1 cellular context compared by ENCODE assay signal in genomic region chr10:78919111-78919966, GRCh38.
TF ChIP-seq lines count a peak whose summit lies in the region.

No MANE protein-coding gene starts in this region.

TF ChIP-seq in K562, 482 proteins besides CTCF, POLR2A, EP300 and RAD21 (continued from another document):
- TF ChIP-seq YY1 (IDR thresholded peaks at IDR 0.05; ENCODE audit: borderline replicate concordance in 1 of 3, control insufficient read depth in 1 of 3, extremely low read depth in 1 of 3, insufficient read depth in 3 of 3, insufficient read length in 1 of 3, insufficient replicate concordance in 2 of 3, low read depth in 1 of 3, low read length in 2 of 3) (peak in 1 of 3 experiments; percentile 60), RCOR1 (IDR thresholded peaks at IDR 0.05; ENCODE audit: borderline replicate concordance in 1 of 2, low read depth in 2 of 2, low read length in 2 of 2) (peak in 1 of 2 experiments; percentile 83; a peak in 2 of 4 replicates), KDM1A (IDR thresholded peaks at IDR 0.05) (peak; percentile 40 to 58; a peak in 3 of 4 replicates), ZNF395 (CRISPR knock-in tag; IDR thresholded peaks at IDR 0.05) (no peak), MYNN (IDR thresholded peaks at IDR 0.05) (peak; percentile 51; the same call in 1 of the 2 replicates), MYNN (CRISPR knock-in tag; IDR thresholded peaks at IDR 0.05) (no peak), BRD9 (IDR thresholded peaks at IDR 0.05; ENCODE audit: low read depth, partially characterized antibody) (no peak), ZNF707 (CRISPR knock-in tag; conservative IDR thresholded peaks at IDR 0.05) (no peak), ZNF511 (CRISPR knock-in tag; IDR thresholded peaks at IDR 0.05) (no peak), RBM34 (IDR thresholded peaks at IDR 0.05; ENCODE audit: borderline replicate concordance, insufficient read depth, low read length) (no peak), ZNF699 (CRISPR knock-in tag; IDR thresholded peaks at IDR 0.05; ENCODE audit: insufficient replicate concordance) (no peak), NUFIP1 (IDR thresholded peaks at IDR 0.05; ENCODE audit: partially characterized antibody) (no peak), GATA2 (CRISPR knock-in tag; IDR thresholded peaks at IDR 0.05) (peak; percentile 44; the same call in 1 of the 2 replicates), ZNF184 (CRISPR knock-in tag; IDR thresholded peaks at IDR 0.05) (no peak), ILK (tag; IDR thresholded peaks at IDR 0.05; ENCODE audit: borderline replicate concordance, low read depth) (no peak), CHCHD3 (CRISPR knock-in tag; IDR thresholded peaks at IDR 0.05) (no peak), CEBPB (tag; IDR thresholded peaks at IDR 0.05) (no peak), HMBOX1 (IDR thresholded peaks at IDR 0.05) (peak; percentile 42; the same call in 1 of the 2 replicates), TEAD4 (IDR thresholded peaks at IDR 0.05; ENCODE audit: low read length) (peak; percentile 57; the same call in 1 of the 2 replicates), TEAD4 (CRISPR knock-in tag; IDR thresholded peaks at IDR 0.05; ENCODE audit: borderline replicate concordance) (no peak), TCF3 (CRISPR knock-in tag; IDR thresholded peaks at IDR 0.05) (peak; percentile 74), ARID1B (IDR thresholded peaks at IDR 0.05) (peak; percentile 68), FOXO4 (CRISPR knock-in tag; IDR thresholded peaks at IDR 0.05) (no peak), ZNF23 (CRISPR knock-in tag; IDR thresholded peaks at IDR 0.05) (no peak), CTBP1 (IDR thresholded peaks at IDR 0.05; ENCODE audit: borderline replicate concordance) (peak; percentile 83; the same call in 1 of the 2 replicates), PBX2 (CRISPR knock-in tag; IDR thresholded peaks at IDR 0.05; ENCODE audit: low read depth) (no peak), PBX2 (tag; conservative IDR thresholded peaks at IDR 0.05; ENCODE audit: low read depth) (peak; percentile 56), KHSRP (IDR thresholded peaks at IDR 0.05) (no peak), PCBP1 (IDR thresholded peaks at IDR 0.05; ENCODE audit: low read depth, low read length, poor library complexity, severe bottlenecking) (no peak), CBFA2T2 (conservative IDR thresholded peaks at IDR 0.05) (peak; percentile 74), ZNF778 (CRISPR knock-in tag; IDR thresholded peaks at IDR 0.05) (no peak), ZNF175 (CRISPR knock-in tag; IDR thresholded peaks at IDR 0.05; ENCODE audit: low read depth) (0 out of 2 replicates have a peak, but pooled peaks have one; percentile 42), NFIC (IDR thresholded peaks at IDR 0.05) (peak; percentile 60), E2F8 (IDR thresholded peaks at IDR 0.05; ENCODE audit: low read depth, partially characterized antibody) (no peak), SIN3A (IDR thresholded peaks at IDR 0.05; ENCODE audit: borderline replicate concordance in 2 of 2, control insufficient read depth in 1 of 2, low read depth in 2 of 2, low read length in 2 of 2) (no peak), RFX1 (IDR thresholded peaks at IDR 0.05) (peak; percentile 68), TAL1 (IDR thresholded peaks at IDR 0.05) (peak; percentile 54; the same call in 1 of the 2 replicates), ATF1 (CRISPR knock-in tag; IDR thresholded peaks at IDR 0.05) (no peak), ATF1 (tag; IDR thresholded peaks at IDR 0.05) (peak; percentile 21; the same call in 1 of the 2 replicates), LCOR (CRISPR knock-in tag; IDR thresholded peaks at IDR 0.05) (peak; percentile 64; the same call in 1 of the 2 replicates), PKNOX1 (IDR thresholded peaks at IDR 0.05) (peak; percentile 73), MEIS2 (IDR thresholded peaks at IDR 0.05; ENCODE audit: partially characterized antibody) (peak; percentile 59)
TF ChIP-seq in K562: peak in this region for 27.
